ENCODE assay signal across 9 cellular contexts in genomic region chr1:156104861-156105546, GRCh38. TPM values are rescaled to one million over a fixed set of nuclear protein-coding genes. Genes with fewer than 3 reads are reported as not detected.
A peak's percentile ranks its signal among the peaks of the same experiment; 100 is the strongest.
DNase-seq lines count a peak whose midpoint lies in the region; ATAC-seq and TF ChIP-seq lines count a peak whose summit lies in the region.
"Had no signal": no experiment of that assay in that cellular context is flagged by ENCODE, and none has a peak within 500 bp of the region (broad histone marks: within the 10 kb centered on the region; RNA-seq: fewer than 3 reads in every experiment).

No MANE protein-coding gene starts in this region.

- TF ChIP-seq CTCF in body of pancreas (IDR thresholded peaks at IDR 0.05) (no peak), left lung (IDR thresholded peaks at IDR 0.05) (no peak), thoracic aorta (IDR thresholded peaks at IDR 0.05) (no peak)

- no peaks in the 10 kb centered on the region for H3K9me3 Mint-ChIP-seq in activated CD4-positive, alpha-beta T cell treated with anti-CD3 and anti-CD28 coated beads, Interleukin-2, amount 10 ng/mL, durations not matched to agents 24 days and 14 days

- DNase-seq in activated CD4-positive, alpha-beta T cell treated with anti-CD3 and anti-CD28 coated beads, Interleukin-2, amount 10 ng/mL, durations not matched to agents 24 days and 14 days: no peak
- DNase-seq in activated CD4-positive, alpha-beta T cell treated with anti-CD3 and anti-CD28 coated beads for 48 hours: no peak
- DNase-seq in body of pancreas (no peak), left lung (no peak), thoracic aorta (ENCODE audit: low spot score) (no peak), NCI-H1105 (lab: John Stamatoyannopoulos, UW) (no peak), 8988T (no peak), cerebellar nuclear complex (lab: John Stamatoyannopoulos, UW) (no peak)
- DNase-seq: SIG-M5 had no signal

- H3K9me3 ChIP-seq in body of pancreas (no peaks in the 10 kb centered on the region), left lung (no peaks in the 10 kb centered on the region), thoracic aorta (no peaks in the 10 kb centered on the region)

- WGBS in body of pancreas, 2 donors: 70 to 78% methylated on average over 5 to 8 of the region's 8 CpGs

- no peaks in the 10 kb centered on the region for H3K36me3 ChIP-seq in body of pancreas (replicated peaks in 1 of 2; ENCODE audit: insufficient read depth in 1 of 2, low read depth in 2 of 2)
- H3K36me3 ChIP-seq in left lung: no peaks in the 10 kb centered on the region
- no peaks in the 10 kb centered on the region for H3K36me3 ChIP-seq in thoracic aorta

- H3K36me3 Mint-ChIP-seq in activated CD4-positive, alpha-beta T cell treated with anti-CD3 and anti-CD28 coated beads, Interleukin-2, amount 10 ng/mL, durations not matched to agents 24 days and 14 days (ENCODE audit: low read depth): no peaks in the 10 kb centered on the region

- TF ChIP-seq POLR2A in body of pancreas (IDR thresholded peaks at IDR 0.05): no peak

- peak overlapping the region; percentile 72 for H3K4me3 Mint-ChIP-seq in activated CD4-positive, alpha-beta T cell treated with anti-CD3 and anti-CD28 coated beads, Interleukin-2, amount 10 ng/mL, durations not matched to agents 24 days and 14 days

- peaks cover 39% of the 10 kb centered on the region for H3K27me3 Mint-ChIP-seq in activated CD4-positive, alpha-beta T cell treated with anti-CD3 and anti-CD28 coated beads, Interleukin-2, amount 10 ng/mL, durations not matched to agents 24 days and 14 days

- H3K4me1 Mint-ChIP-seq in activated CD4-positive, alpha-beta T cell treated with anti-CD3 and anti-CD28 coated beads, Interleukin-2, amount 10 ng/mL, durations not matched to agents 24 days and 14 days: peaks cover 58% of the 10 kb centered on the region

- intact Hi-C loops in activated CD4-positive, alpha-beta T cell treated with anti-CD3 and anti-CD28 coated beads, Interleukin-2, amount 10 ng/mL, durations not matched to agents 24 days and 14 days (cut with micrococcal nuclease): no loop called here
- intact Hi-C loops in body of pancreas (cut with DNase I): no loop called here
- intact Hi-C loops in left lung (cut with DNase I): no loop called here

- H3K4me3 ChIP-seq in body of pancreas (no peak overlapping the region), left lung (no peak overlapping the region), thoracic aorta (peak overlapping the region; percentile 64)

- H3K27ac ChIP-seq in body of pancreas (peak overlapping the region; percentile 89 to 98 (median 95)), left lung (peak overlapping the region; percentile 93 to 94), thoracic aorta (peak overlapping the region; percentile 97 to 99)

- H3K4me1 ChIP-seq in body of pancreas (peaks cover 51% of the 10 kb centered on the region), left lung (peaks cover 39 to 67% of the 10 kb centered on the region in 2 donors), thoracic aorta (ENCODE audit: control insufficient read depth in 1 of 2, low read depth in 2 of 2) (peaks cover 39 to 65% of the 10 kb centered on the region in 2 donors)

- peak overlapping the region; percentile 96 for H3K27ac Mint-ChIP-seq in activated CD4-positive, alpha-beta T cell treated with anti-CD3 and anti-CD28 coated beads, Interleukin-2, amount 10 ng/mL, durations not matched to agents 24 days and 14 days

- ATAC-seq in body of pancreas: no peak
- peak; percentile 13 for ATAC-seq in left lung
- no peak for ATAC-seq in thoracic aorta (ENCODE audit: insufficient number of reproducible peaks, low FRiP score, low read depth)

- no peaks in the 10 kb centered on the region for H3K27me3 ChIP-seq in body of pancreas
- peaks cover 0 to 57% of the 10 kb centered on the region in 2 donors for H3K27me3 ChIP-seq in left lung
- H3K27me3 ChIP-seq in thoracic aorta (replicated peaks; ENCODE audit: insufficient read depth): no peaks in the 10 kb centered on the region

RNA-seq across cellular contexts. Expression of gene LMNA, which starts 9.5 kb away (rescaled TPM):
- 105 and 110 TPM in 2 replicates for total RNA-seq in activated CD4-positive, alpha-beta T cell treated with anti-CD3 and anti-CD28 coated beads, Interleukin-2, amount 10 ng/mL, durations not matched to agents 24 days and 14 days
- total RNA-seq in body of pancreas (100 to 1,000 TPM; 152 to 186 TPM), left lung (100 to 1,000 TPM; 425 to 437 TPM), thoracic aorta (100 to 1,000 TPM; 740 to 804 TPM)

RNA-seq across cellular contexts. Expression of gene MEX3A, which starts 22.7 kb away (rescaled TPM):
- total RNA-seq in activated CD4-positive, alpha-beta T cell treated with anti-CD3 and anti-CD28 coated beads, Interleukin-2, amount 10 ng/mL, durations not matched to agents 24 days and 14 days: 0.24 and 0.84 TPM in 2 replicates
- total RNA-seq in body of pancreas: 1 to 10 TPM in 1 of 2 donors, under 1 TPM in 1; 0.99 to 4.7 TPM
- total RNA-seq in left lung: 1 to 10 TPM in 1 of 2 donors, under 1 TPM in 1; 0.86 to 3.6 TPM
- total RNA-seq in thoracic aorta: under 1 TPM in 1 of 2 donors, not detected in 1; 0.42 TPM

RNA-seq across cellular contexts. Expression of gene RAB25, which starts 44.0 kb away (rescaled TPM):
- total RNA-seq in activated CD4-positive, alpha-beta T cell treated with anti-CD3 and anti-CD28 coated beads, Interleukin-2, amount 10 ng/mL, durations not matched to agents 24 days and 14 days: not detected in 2 replicates
- total RNA-seq in body of pancreas (10 to 100 TPM; 31.3 to 66.7 TPM), left lung (100 to 1,000 TPM in 1 of 2 donors, 10 to 100 TPM in 1; 59.4 to 148 TPM), thoracic aorta (not detected)

RNA-seq across cellular contexts. Expression of gene SEMA4A, which starts 48.4 kb away (rescaled TPM):
- 12.1 and 12.7 TPM in 2 replicates for total RNA-seq in activated CD4-positive, alpha-beta T cell treated with anti-CD3 and anti-CD28 coated beads, Interleukin-2, amount 10 ng/mL, durations not matched to agents 24 days and 14 days
- 10 to 100 TPM in 1 of 2 donors, 1 to 10 TPM in 1; 2.6 to 11.9 TPM for total RNA-seq in body of pancreas
- 10 to 100 TPM; 25.4 to 41.3 TPM for total RNA-seq in left lung
- total RNA-seq in thoracic aorta: 10 to 100 TPM; 12.7 to 15.8 TPM

RNA-seq across cellular contexts. Expression of gene LAMTOR2, which starts 50.4 kb away (rescaled TPM):
- total RNA-seq in activated CD4-positive, alpha-beta T cell treated with anti-CD3 and anti-CD28 coated beads, Interleukin-2, amount 10 ng/mL, durations not matched to agents 24 days and 14 days: 69.9 and 73.0 TPM in 2 replicates
- total RNA-seq in body of pancreas (10 to 100 TPM; 44.2 to 47.5 TPM), left lung (10 to 100 TPM; 65.4 to 71.0 TPM), thoracic aorta (10 to 100 TPM; 26.4 to 37.0 TPM)

Comparison
In these comparisons a context has a peak if more than half of its experiments do, and no peak if none do; other contexts are left out.
1. RNA of gene RAB25, which starts 44.0 kb away (total RNA-seq): 59.4 to 148 TPM in left lung and 31.3 to 66.7 TPM in body of pancreas; not detected in thoracic aorta and not detected in activated CD4-positive, alpha-beta T cell treated with anti-CD3 and anti-CD28 coated beads, Interleukin-2, amount 10 ng/mL, durations not matched to agents 24 days and 14 days; every median in the first group is over 10 times any median in the second.
2. Peak in every context shown above with its lines, with median percentiles within 50 percentile points of each other: H3K27ac ChIP-seq.